In genomic region chr4:118032691-118033090, GRCh38 we compare ENCODE assay signal across 9 cellular contexts. TPM values are rescaled to one million over a fixed set of nuclear protein-coding genes. Genes with fewer than 3 reads are reported as not detected.
DNase-seq lines count a peak whose midpoint lies in the region; ATAC-seq and TF ChIP-seq lines count a peak whose summit lies in the region.
"Had no signal": no experiment of that assay in that cellular context is flagged by ENCODE, and none has a peak within 500 bp of the region (broad histone marks: within the 10 kb centered on the region; RNA-seq: fewer than 3 reads in every experiment).

No MANE protein-coding gene starts in this region.

- H3K27me3 ChIP-seq in HUES64 (ENCODE audit: insufficient read depth, low read length) (peaks cover 9% of the 10 kb centered on the region), uterus (peaks cover 0 to 33% of the 10 kb centered on the region in 2 donors)

- H3K36me3 ChIP-seq in HUES64 (ENCODE audit: insufficient read depth, low read length) (no peaks in the 10 kb centered on the region), uterus (no peaks in the 10 kb centered on the region)

- H3K4me3 Mint-ChIP-seq in naive thymus-derived CD8-positive, alpha-beta T cell: peak overlapping the region in 8 of 10 donors; percentile 15 to 71 (median 46)

- TF ChIP-seq POLR2A in uterus (IDR thresholded peaks at IDR 0.05): no peak

- H3K27ac Mint-ChIP-seq in naive thymus-derived CD8-positive, alpha-beta T cell: peak overlapping the region in 1 of 10 donors; percentile 42

- intact Hi-C loops in uterus (cut with DNase I; ENCODE audit: low total_unique reads): no loop called here

- peaks cover 0 to 3% (median 0%) of the 10 kb centered on the region in 3 donors for H3K36me3 Mint-ChIP-seq in naive thymus-derived CD8-positive, alpha-beta T cell

- no peak overlapping the region for H3K27ac ChIP-seq in HUES64 (ENCODE audit: low read depth, low read length)
- H3K27ac ChIP-seq in uterus: no peak overlapping the region

- no peak for TF ChIP-seq CTCF in uterus (IDR thresholded peaks at IDR 0.05)

- WGBS in HUES64: 43% methylated on average over 2 of the region's 2 CpGs

- H3K4me1 ChIP-seq in HUES64 (ENCODE audit: insufficient read depth, low read length) (no peaks in the 10 kb centered on the region; the same call in none of the 2 replicates), uterus (peaks cover 0 to 9% of the 10 kb centered on the region in 2 donors)

- peaks cover 0 to 13% (median 5%) of the 10 kb centered on the region in 4 donors for H3K4me1 Mint-ChIP-seq in naive thymus-derived CD8-positive, alpha-beta T cell

- no peak overlapping the region; the same call in 1 of the 2 replicates for H3K9ac ChIP-seq in HUES64 (ENCODE audit: low read depth, low read length)

- ATAC-seq in naive thymus-derived CD8-positive, alpha-beta T cell: no peak
- ATAC-seq in HG02588 (IDR thresholded peaks at IDR 0.05; ENCODE audit: unreplicated experiment): no peak

- peaks cover 0 to 3% (median 0%) of the 10 kb centered on the region in 9 donors for H3K9me3 Mint-ChIP-seq in naive thymus-derived CD8-positive, alpha-beta T cell

- POLR2A ChIA-PET in naive thymus-derived CD8-positive, alpha-beta T cell (lab: Charles Lee): no interaction called here

- H3K9me3 ChIP-seq in HUES64 (ENCODE audit: insufficient read depth, low read depth, low read length) (no peaks in the 10 kb centered on the region), uterus (no peaks in the 10 kb centered on the region)

- peak overlapping the region; percentile 77 for H3K4me3 ChIP-seq in HUES64 (ENCODE audit: low read length)
- H3K4me3 ChIP-seq in uterus: no peak overlapping the region

- DNase-seq in DMS53 (lab: John Stamatoyannopoulos, UW) (peak; percentile 73), astrocyte of the hippocampus (ENCODE audit: low read depth, low spot score) (peak; percentile 18), uterus (no peak), ureter (ENCODE audit: low spot score) (no peak)
- no peak for DNase-seq in naive thymus-derived CD8-positive, alpha-beta T cell
- no peak for DNase-seq in activated CD4-positive, alpha-beta T cell treated with anti-CD3 and anti-CD28 coated beads for 4 hours
- DNase-seq: NCI-H524 treated with DMSO at 0.1 percent for 48 hours had no signal

- H3K27me3 Mint-ChIP-seq in naive thymus-derived CD8-positive, alpha-beta T cell: peaks cover 25 to 38% (median 31%) of the 10 kb centered on the region in 5 donors

RNA-seq across cellular contexts. Expression of gene NDST3, which starts 1.6 kb away (rescaled TPM):
- polyA plus RNA-seq in HUES64 (2013, experiment 1 of 2): 1.2 TPM
- polyA plus RNA-seq in HUES64 (2013, experiment 2 of 2): 0.95 TPM
- total RNA-seq in naive thymus-derived CD8-positive, alpha-beta T cell: not detected
- under 1 TPM in 1 of 3 donors, not detected in 2; 0.07 TPM for polyA plus RNA-seq in naive thymus-derived CD8-positive, alpha-beta T cell
- total RNA-seq in uterus: 1 to 10 TPM in 1 of 4 donors, not detected in 3; 1.7 TPM
- total RNA-seq in ureter: not detected

Comparison
In these comparisons a context has a peak if more than half of its experiments do, and no peak if none do; other contexts are left out.
1. DNase-seq: peak in DMS53 (single experiment) and astrocyte of the hippocampus (single experiment); none in naive thymus-derived CD8-positive, alpha-beta T cell (0 of 10), uterus (0 of 2), ureter (single experiment) and activated CD4-positive, alpha-beta T cell treated with anti-CD3 and anti-CD28 coated beads for 4 hours (0 of 2).